In genomic region chr15:99408236-99409096, GRCh38 we compare ENCODE assay signal across 9 cellular contexts.
A peak's percentile ranks its signal among the peaks of the same experiment; 100 is the strongest.
DNase-seq lines count a peak whose midpoint lies in the region; ATAC-seq and TF ChIP-seq lines count a peak whose summit lies in the region.
"Had no signal": no experiment of that assay in that cellular context is flagged by ENCODE, and none has a peak within 500 bp of the region (broad histone marks: within the 10 kb centered on the region; RNA-seq: fewer than 3 reads in every experiment).

No MANE protein-coding gene starts in this region.

- TF ChIP-seq CTCF in OCI-LY3 (IDR thresholded peaks at IDR 0.05; ENCODE audit: low read depth, low read length) (no peak), fibroblast of the aortic adventitia (IDR thresholded peaks at IDR 0.05; ENCODE audit: insufficient read depth, low read length) (no peak), psoas muscle (IDR thresholded peaks at IDR 0.05) (no peak)

- ATAC-seq in psoas muscle (peak in 3 of 4 donors; percentile 23 to 51 (median 43)), HG02678 (IDR thresholded peaks at IDR 0.05; ENCODE audit: unreplicated experiment) (no peak)

- H3K9ac ChIP-seq in OCI-LY3 (ENCODE audit: low read length): no peak overlapping the region

- intact Hi-C loops in psoas muscle (cut with DNase I): loop anchor here (2.0 to 5.0 kb wide), 3 partner anchors 79 to 299 kb away; no protein-coding TSS in a partner anchor

- H3K27ac ChIP-seq in OCI-LY3 (ENCODE audit: low read length) (no peak overlapping the region), psoas muscle (peak overlapping the region; percentile 24)

- H3K9me3 ChIP-seq in OCI-LY3 (ENCODE audit: insufficient read depth, low read length) (no peaks in the 10 kb centered on the region), psoas muscle (no peaks in the 10 kb centered on the region)

- 0 out of 2 replicates have a peak overlapping the region, but pooled peaks have one; percentile 18 for H3K4me2 ChIP-seq in OCI-LY3 (ENCODE audit: low read length)

- no peaks in the 10 kb centered on the region for H3K79me2 ChIP-seq in OCI-LY3 (ENCODE audit: low read length)

- H3K36me3 ChIP-seq in OCI-LY3 (replicated peaks; ENCODE audit: low read depth, low read length) (no peaks in the 10 kb centered on the region), psoas muscle (ENCODE audit: insufficient read depth in 1 of 2, low read depth in 1 of 2) (no peaks in the 10 kb centered on the region)

- H3K4me3 ChIP-seq in OCI-LY3 (ENCODE audit: low read length) (no peak overlapping the region), fibroblast of the aortic adventitia (ENCODE audit: low read depth, low read length) (no peak overlapping the region), psoas muscle (no peak overlapping the region)

- peak; percentile 77 for DNase-seq in AG20443 (ENCODE audit: low spot score)
- peak; percentile 98 for DNase-seq in fibroblast of the aortic adventitia (ENCODE audit: low read depth)
- no peak for DNase-seq in psoas muscle
- DNase-seq in GM19238 (ENCODE audit: insufficient read length, low spot score): no peak
- no peak for DNase-seq in NOMO-1 treated with DMSO at 0.1 percent for 48 hours (lab: John Stamatoyannopoulos, UW; ENCODE audit: unreplicated experiment)
- no peak for DNase-seq in NCI-H510A (lab: John Stamatoyannopoulos, UW)
- DNase-seq: activated naive CD8-positive, alpha-beta T cell treated with anti-CD3 and anti-CD28 coated beads, Interleukin-2, amount 10 ng/mL, durations not matched to agents 7 days and 5 days had no signal

- no peaks in the 10 kb centered on the region for H4K20me1 ChIP-seq in OCI-LY3 (ENCODE audit: insufficient read depth, low read length)

- H3K27me3 ChIP-seq in OCI-LY3 (ENCODE audit: low read depth, low read length) (no peaks in the 10 kb centered on the region), psoas muscle (ENCODE audit: insufficient read depth in 3 of 3, low read length in 2 of 3) (no peaks in the 10 kb centered on the region)

- H2AFZ ChIP-seq in OCI-LY3 (ENCODE audit: low read depth, low read length): no peak overlapping the region; the same call in 1 of the 2 replicates

- H3K4me1 ChIP-seq in OCI-LY3 (ENCODE audit: low read length) (no peaks in the 10 kb centered on the region), psoas muscle (peaks cover 16% of the 10 kb centered on the region)

- WGBS in psoas muscle, 3 donors: 40 to 60% (median 42%) methylated on average over 12 of the region's 12 CpGs

Comparison
In these comparisons a context has a peak if more than half of its experiments do, and no peak if none do; other contexts are left out.
1. DNase-seq: peak in AG20443 (single experiment) and fibroblast of the aortic adventitia (single experiment); none in psoas muscle (0 of 2), GM19238 (single experiment), NOMO-1 treated with DMSO at 0.1 percent for 48 hours (single experiment) and NCI-H510A (single experiment).